8 cellular contexts compared by ENCODE assay signal in genomic region chr4:77076889-77077635, GRCh38. TPM values are rescaled to one million over a fixed set of nuclear protein-coding genes. Genes with fewer than 3 reads are reported as not detected.
A peak's percentile ranks its signal among the peaks of the same experiment; 100 is the strongest.
DNase-seq lines count a peak whose midpoint lies in the region; ATAC-seq and TF ChIP-seq lines count a peak whose summit lies in the region.

No MANE protein-coding gene starts in this region.

- peak overlapping the region; percentile 89 for H3K4me2 ChIP-seq in H9 (ENCODE audit: insufficient read depth, insufficient read length, low read length)
- peak overlapping the region; percentile 93 for H3K4me2 ChIP-seq in smooth muscle cell

- H3K27me3 ChIP-seq in H9 (ENCODE audit: insufficient read depth, low read length) (no peaks in the 10 kb centered on the region), foreskin keratinocyte (no peaks in the 10 kb centered on the region), smooth muscle cell (ENCODE audit: low read depth) (no peaks in the 10 kb centered on the region)

- no peak overlapping the region for H3K14ac ChIP-seq in H9 (ENCODE audit: insufficient read depth, low read length)

- H3K23me2 ChIP-seq in H9 (ENCODE audit: insufficient read length, low read depth, low read length, poor library complexity, severe bottlenecking) = peaks cover 12% of the 10 kb centered on the region

- no peak overlapping the region for H2BK5ac ChIP-seq in H9 (ENCODE audit: insufficient read length, low read length)

- no CpG with 5 or more reads among the region's 10 CpGs for WGBS in H9 (ENCODE audit: extremely low coverage, insufficient read length, low lambda C conversion rate)
- WGBS in smooth muscle cell (ENCODE audit: low lambda C conversion rate) = 88% methylated on average over 10 of the region's 10 CpGs

- no peak overlapping the region for H2BK12ac ChIP-seq in H9 (ENCODE audit: insufficient read length, low read depth, low read length)

- peaks cover 3% of the 10 kb centered on the region for H3K27me3 Mint-ChIP-seq in H9 (ENCODE audit: low read depth)
- H3K27me3 Mint-ChIP-seq in T-helper 1 cell treated with Interleukin-12 subunit alpha and Interleukin-12 subunit beta and Interleukin-4 antibody, amounts not matched to agents 30 μg/mL and 1 μg/mL, for 36 hours (ENCODE audit: low read depth) = peaks cover 4% of the 10 kb centered on the region

- H3K23ac ChIP-seq in H9 (ENCODE audit: insufficient read length, low read depth, low read length) = no peak overlapping the region

- no peak overlapping the region for H2AK5ac ChIP-seq in H9 (ENCODE audit: insufficient read length, low read length)

- H3K9ac ChIP-seq in H9 (ENCODE audit: extremely low read depth, insufficient read length, low read length) = no peak overlapping the region
- peak overlapping the region; percentile 100 for H3K9ac ChIP-seq in smooth muscle cell (ENCODE audit: low read depth)

- H3K9me3 Mint-ChIP-seq in H9 = peaks cover 0 to 3% of the 10 kb centered on the region in 2 experiments; a peak in 1 of 5 replicates
- no peaks in the 10 kb centered on the region for H3K9me3 Mint-ChIP-seq in T-helper 1 cell treated with Interleukin-12 subunit alpha and Interleukin-12 subunit beta and Interleukin-4 antibody, amounts not matched to agents 30 μg/mL and 1 μg/mL, for 36 hours

- H2BK20ac ChIP-seq in H9 (ENCODE audit: low read depth, low read length, poor library complexity, severe bottlenecking) = no peak overlapping the region

- no peaks in the 10 kb centered on the region for H3K79me1 ChIP-seq in H9 (ENCODE audit: insufficient read depth, low read depth, low read length, poor library complexity, severe bottlenecking)

- no peak overlapping the region for H3T11ph ChIP-seq in H9 (ENCODE audit: low read length)

- no peak overlapping the region for H4K5ac ChIP-seq in H9 (ENCODE audit: insufficient read length, low read depth, low read length)

- H2BK15ac ChIP-seq in H9 (ENCODE audit: low read depth, low read length) = no peak overlapping the region

- ATAC-seq in foreskin keratinocyte (no peak), GM21526 (IDR thresholded peaks at IDR 0.05; ENCODE audit: low FRiP score, unreplicated experiment) (no peak)

- no peaks in the 10 kb centered on the region; a peak in 1 of 7 replicates for H3K36me3 Mint-ChIP-seq in H9 (ENCODE audit: insufficient read depth in 1 of 3, low read depth in 3 of 3)
- peaks cover 7% of the 10 kb centered on the region for H3K36me3 Mint-ChIP-seq in T-helper 1 cell treated with Interleukin-12 subunit alpha and Interleukin-12 subunit beta and Interleukin-4 antibody, amounts not matched to agents 30 μg/mL and 1 μg/mL, for 36 hours (ENCODE audit: low read depth)

- no peak overlapping the region for H3K56ac ChIP-seq in H9 (ENCODE audit: insufficient read length, low read depth, low read length)

- no peaks in the 10 kb centered on the region for H3K36me3 ChIP-seq in smooth muscle cell (ENCODE audit: low read depth)

- no peak overlapping the region for H4K91ac ChIP-seq in H9 (ENCODE audit: insufficient read length, low read depth, low read length)

- H3K27ac ChIP-seq in H9 (ENCODE audit: insufficient read length, low read depth, low read length) (peak overlapping the region; percentile 68), foreskin keratinocyte (peak overlapping the region; percentile 99), smooth muscle cell (ENCODE audit: low read depth) (peak overlapping the region; percentile 100)

- H2AFZ ChIP-seq in H9 (ENCODE audit: low read length) = no peak overlapping the region
- H2AFZ ChIP-seq in smooth muscle cell (ENCODE audit: low read depth) = no peak overlapping the region

- H3K79me2 ChIP-seq in H9 (ENCODE audit: insufficient read depth, low read length) (peaks cover 28% of the 10 kb centered on the region), smooth muscle cell (ENCODE audit: low read depth) (peaks cover 58% of the 10 kb centered on the region)

- peak overlapping the region in 1 of 3 experiments; percentile 100; a peak in 3 of 7 replicates for H3K27ac Mint-ChIP-seq in H9
- peak overlapping the region; percentile 100 for H3K27ac Mint-ChIP-seq in T-helper 1 cell treated with Interleukin-12 subunit alpha and Interleukin-12 subunit beta and Interleukin-4 antibody, amounts not matched to agents 30 μg/mL and 1 μg/mL, for 36 hours

- H3K18ac ChIP-seq in H9 (ENCODE audit: insufficient read length, low read depth, low read length) = no peak overlapping the region

- DNase-seq in H9 (no peak), foreskin keratinocyte (no peak), smooth muscle cell (lab: John Stamatoyannopoulos, UW; ENCODE audit: unreplicated experiment) (no peak), NCI-H1417 treated with DMSO at 0.1 percent for 48 hours (lab: John Stamatoyannopoulos, UW) (no peak), DMS79 (lab: John Stamatoyannopoulos, UW) (no peak), COLO829 (ENCODE audit: low spot score) (no peak)

- peaks cover 5% of the 10 kb centered on the region for H3F3A ChIP-seq in smooth muscle cell (ENCODE audit: low read depth)

- peaks cover 8% of the 10 kb centered on the region for H3K4me1 ChIP-seq in H9 (ENCODE audit: insufficient read depth, low read length)
- peaks cover 13% of the 10 kb centered on the region for H3K4me1 ChIP-seq in foreskin keratinocyte
- peaks cover 27% of the 10 kb centered on the region for H3K4me1 ChIP-seq in smooth muscle cell (ENCODE audit: low read depth)

- H3K4me1 Mint-ChIP-seq in H9 = peaks cover 17 to 23% of the 10 kb centered on the region in 2 experiments
- H3K4me1 Mint-ChIP-seq in T-helper 1 cell treated with Interleukin-12 subunit alpha and Interleukin-12 subunit beta and Interleukin-4 antibody, amounts not matched to agents 30 μg/mL and 1 μg/mL, for 36 hours (ENCODE audit: low read depth) = peaks cover 24% of the 10 kb centered on the region

- peak overlapping the region; percentile 99 for H3K4me3 ChIP-seq in smooth muscle cell

- no peaks in the 10 kb centered on the region for H3K9me3 ChIP-seq in H9 (ENCODE audit: control insufficient read depth, low read depth, low read length)
- H3K9me3 ChIP-seq in smooth muscle cell (replicated peaks; ENCODE audit: low read depth) = no peaks in the 10 kb centered on the region

- H2BK120ac ChIP-seq in H9 (ENCODE audit: low read depth, low read length, poor library complexity, severe bottlenecking) = no peak overlapping the region

- peak overlapping the region; percentile 30 to 99 for H3K4me3 Mint-ChIP-seq in H9
- H3K4me3 Mint-ChIP-seq in T-helper 1 cell treated with Interleukin-12 subunit alpha and Interleukin-12 subunit beta and Interleukin-4 antibody, amounts not matched to agents 30 μg/mL and 1 μg/mL, for 36 hours = peak overlapping the region; percentile 97

- H4K8ac ChIP-seq in H9 (replicated peaks; ENCODE audit: insufficient read length, low read depth, low read length) = no peak overlapping the region

- no peaks in the 10 kb centered on the region for H4K20me1 ChIP-seq in H9 (ENCODE audit: control insufficient read depth, insufficient read depth, insufficient read length)
- peaks cover 31% of the 10 kb centered on the region for H4K20me1 ChIP-seq in smooth muscle cell (ENCODE audit: low read depth)

- no peak for TF ChIP-seq CTCF in H9 (conservative IDR thresholded peaks at IDR 0.05)
- TF ChIP-seq CTCF in foreskin keratinocyte (conservative IDR thresholded peaks at IDR 0.05) = no peak
- no peak for TF ChIP-seq CTCF in smooth muscle cell (IDR thresholded peaks at IDR 0.05; ENCODE audit: borderline replicate concordance, insufficient read depth, poor library complexity, severe bottlenecking)

- no peak overlapping the region for H3K4ac ChIP-seq in H9 (ENCODE audit: low read depth, low read length)

RNA-seq across cellular contexts. Expression of gene CCNI, which starts 1.3 kb away (rescaled TPM):
- total RNA-seq in H9 (2021) (233 and 240 TPM in 2 replicates), foreskin keratinocyte (325 and 343 TPM in 2 replicates), smooth muscle cell (222 and 245 TPM in 2 replicates)
- polyA plus RNA-seq in foreskin keratinocyte (169 and 201 TPM in 2 replicates), smooth muscle cell (205 and 230 TPM in 2 replicates)
